In the genomic region with DNA sequence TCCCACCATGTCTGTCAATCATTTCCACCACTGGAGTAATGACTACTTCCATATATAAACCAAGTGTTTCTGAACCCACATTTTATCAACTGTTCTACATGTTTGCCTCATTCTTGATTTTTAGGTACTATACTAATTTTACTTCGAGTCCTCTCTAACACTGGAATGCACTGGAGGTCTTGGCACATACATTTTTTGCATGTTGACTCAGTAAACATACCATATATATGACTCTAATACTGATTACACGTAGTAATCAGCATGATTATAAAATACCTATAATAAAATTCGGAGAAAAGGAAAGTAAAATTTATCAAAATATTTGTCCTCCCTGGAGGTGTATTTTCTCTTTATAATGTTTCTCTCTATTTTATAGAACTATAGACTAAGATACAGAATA, we compare ENCODE assay signal across 27 cellular contexts.
"Had no signal": no experiment of that assay in that cellular context is flagged by ENCODE, and none has a peak within 500 bp of the region (broad histone marks: within the 10 kb centered on the region; RNA-seq: fewer than 3 reads in every experiment).

No MANE protein-coding gene starts in this region.

- FAIRE-seq: endometrium, endothelial cell of umbilical vein, frontal cortex had no signal

- H3K27me3 ChIP-seq: ascending aorta, esophagus squamous epithelium had no signal

- H3K4me3 ChIP-seq: ascending aorta, coronary artery, esophagus squamous epithelium had no signal

- H3K36me3 ChIP-seq: ascending aorta, esophagus squamous epithelium had no signal

- H3K4me1 ChIP-seq: ascending aorta, esophagus squamous epithelium had no signal

- DNase-seq: activated CD4-positive, alpha-beta memory T cell treated with anti-CD3 and anti-CD28 coated beads for 36 hours; activated CD4-positive, alpha-beta T cell treated with anti-CD3 and anti-CD28 coated beads for 36 hours; activated CD4-positive, alpha-beta T cell treated with anti-CD3 and anti-CD28 coated beads, Interleukin-2, amount 10 ng/mL, durations not matched to agents 24 days and 14 days; activated CD4-positive, CD25-positive, alpha-beta regulatory T cell; activated CD4-positive, CD25-positive, alpha-beta regulatory T cell treated with anti-CD3 and anti-CD28 coated beads, Interleukin-2, amount 50 U/mL, for 72 hours; activated CD8-positive, alpha-beta memory T cell treated with anti-CD3 and anti-CD28 coated beads, Interleukin-2, amount 10 ng/mL, durations not matched to agents 7 days and 5 days; activated CD8-positive, alpha-beta memory T cell treated with anti-CD3 and anti-CD28 coated beads, Interleukin-2, amount 50 U/mL, for 4 hours; activated CD8-positive, alpha-beta T cell treated with anti-CD3 and anti-CD28 coated beads, Interleukin-2, amount 10 ng/mL, durations not matched to agents 7 days and 5 days; activated effector memory CD4-positive, alpha-beta T cell treated with anti-CD3 and anti-CD28 coated beads, Interleukin-2, amount 50 U/mL, for 16 hours; activated naive CD4-positive, alpha-beta T cell treated with anti-CD3 and anti-CD28 coated beads for 36 hours; activated naive CD8-positive, alpha-beta T cell treated with anti-CD3 and anti-CD28 coated beads for 36 hours; activated naive CD8-positive, alpha-beta T cell treated with anti-CD3 and anti-CD28 coated beads, Interleukin-2, amount 50 U/mL, for 24 hours; activated T-cell treated with anti-CD3 and anti-CD28 coated beads, Interleukin-2, amount 50 U/mL, for 1 hour; activated T-cell treated with anti-CD3 and anti-CD28 coated beads, Interleukin-2, amount 50 U/mL, for 48 hours; central memory CD4-positive, alpha-beta T cell; cerebellar nuclear complex; dermis blood vessel endothelial cell; effector CD8-positive, alpha-beta T cell; esophagus squamous epithelium; head of caudate nucleus; T-helper 2 cell had no signal

- H3K27ac ChIP-seq: ascending aorta, coronary artery, epithelial cell of prostate, esophagus squamous epithelium had no signal
